8 cellular contexts compared by ENCODE assay signal in genomic region chr17:82751571-82752370, GRCh38. TPM values are rescaled to one million over a fixed set of nuclear protein-coding genes. Genes with fewer than 3 reads are reported as not detected.
A peak's percentile ranks its signal among the peaks of the same experiment; 100 is the strongest.
DNase-seq lines count a peak whose midpoint lies in the region; ATAC-seq, FAIRE-seq and TF ChIP-seq lines count a peak whose summit lies in the region.

TBCD (plus strand) TSS chr17:82752065; CDS start chr17:82752194, 129 bp downstream.

- H3K36me3 Mint-ChIP-seq in activated T-cell treated with anti-CD3 and anti-CD28 coated beads, Interleukin-2, amount 50 U/mL, for 24 hours (ENCODE audit: low read depth): peaks cover 32% of the 10 kb centered on the region

- peak within 1 kb of the TSS; percentile 62 for H4K91ac ChIP-seq in IMR-90 (ENCODE audit: insufficient read depth, low read depth, low read length)

- intact Hi-C loops in IMR-90 (cut with micrococcal nuclease): loop anchor here (2.0 kb wide), 1 partner anchor 53 kb away; the partner anchor contains the start of gene RAB40B
- intact Hi-C loops in Panc1 (cut with micrococcal nuclease; ENCODE audit: unreplicated experiment): no loop called here

- H4K20me1 ChIP-seq in IMR-90 (ENCODE audit: insufficient read depth, low read length): peaks cover 16% of the 10 kb centered on the region

- H2AFZ ChIP-seq in IMR-90 (replicated peaks; ENCODE audit: low read length, poor library complexity): peak within 1 kb of the TSS; percentile 100

- no peaks in the 10 kb centered on the region for H3K27me3 ChIP-seq in IMR-90 (ENCODE audit: control insufficient read depth, insufficient read depth, low read length)
- H3K27me3 ChIP-seq in Panc1 (ENCODE audit: control insufficient read depth, insufficient read depth, low read length): no peaks in the 10 kb centered on the region
- no peaks in the 10 kb centered on the region for H3K27me3 ChIP-seq in mucosa of stomach (ENCODE audit: control insufficient read depth, insufficient read depth, low read length)

- peak within 1 kb of the TSS; percentile 86 for H2BK5ac ChIP-seq in IMR-90 (ENCODE audit: low read depth, low read length, poor library complexity, severe bottlenecking)

- peak within 1 kb of the TSS; percentile 89 for H2AK9ac ChIP-seq in IMR-90 (replicated peaks; ENCODE audit: low read depth, low read length, poor library complexity)

- TF ChIP-seq POLR2A in IMR-90 (IDR thresholded peaks at IDR 0.05; ENCODE audit: low read depth, low read length) (peak; percentile 20; the same call in 1 of the 2 replicates), erythroblast (IDR thresholded peaks at IDR 0.05; ENCODE audit: low read length) (peak; percentile 43)

- 0% methylated on average over 36 of the region's 114 CpGs; no CpG with 5 or more reads in 1 of the 2 experiments for WGBS in IMR-90 (ENCODE audit: extremely low coverage in 2 of 2, insufficient read length in 1 of 2), 2 experiments

- H3K9me3 Mint-ChIP-seq in activated T-cell treated with anti-CD3 and anti-CD28 coated beads, Interleukin-2, amount 50 U/mL, for 24 hours: peaks cover 2% of the 10 kb centered on the region

- no peak within 1 kb of the TSS for H2BK20ac ChIP-seq in IMR-90 (ENCODE audit: low read depth, low read length)

- H2BK15ac ChIP-seq in IMR-90 (ENCODE audit: low read depth, low read length): no peak within 1 kb of the TSS; the same call in 2 of the 3 replicates

- CTCF ChIA-PET in IMR-90 (lab: Yijun Ruan, JAX): no interaction called here
- CTCF ChIA-PET in Panc1 (lab: Charles Lee): no interaction called here

- no peak within 1 kb of the TSS for H3K14ac ChIP-seq in IMR-90 (replicated peaks; ENCODE audit: low read depth, low read length)

- dilution Hi-C loops in IMR-90 (cut with HindIII; ENCODE audit: low sequenced_read_pairs, unreplicated experiment): no loop called here

- H3K27ac Mint-ChIP-seq in activated T-cell treated with anti-CD3 and anti-CD28 coated beads, Interleukin-2, amount 50 U/mL, for 24 hours: peak within 1 kb of the TSS; percentile 87

- H3K4me1 Mint-ChIP-seq in activated T-cell treated with anti-CD3 and anti-CD28 coated beads, Interleukin-2, amount 50 U/mL, for 24 hours (ENCODE audit: low read depth): peaks cover 24% of the 10 kb centered on the region

- H3K4me3 Mint-ChIP-seq in activated T-cell treated with anti-CD3 and anti-CD28 coated beads, Interleukin-2, amount 50 U/mL, for 24 hours: peak within 1 kb of the TSS; percentile 89

- 0 out of 2 replicates have a peak within 1 kb of the TSS, but pooled peaks have one; percentile 77 for H3K23ac ChIP-seq in IMR-90 (ENCODE audit: low read depth, low read length)

- H3K36me3 ChIP-seq in IMR-90 (ENCODE audit: control insufficient read depth, insufficient read depth, low read length): no peaks in the 10 kb centered on the region
- H3K36me3 ChIP-seq in Panc1 (ENCODE audit: control insufficient read depth, insufficient read depth, low read length): no peaks in the 10 kb centered on the region; the same call in 1 of the 2 replicates
- H3K36me3 ChIP-seq in mucosa of stomach (ENCODE audit: control insufficient read depth, insufficient read depth, low read length): no peaks in the 10 kb centered on the region

- H3K4me3 ChIP-seq in IMR-90 (ENCODE audit: insufficient read depth, low read depth, low read length) (peak within 1 kb of the TSS; percentile 93), Panc1 (ENCODE audit: low read depth in 2 of 2, low read length in 2 of 2) (peak within 1 kb of the TSS; percentile 83 to 84), mucosa of stomach (ENCODE audit: low read length) (peak within 1 kb of the TSS; percentile 41)

- no peak for TF ChIP-seq CTCF in D721Med (IDR thresholded peaks at IDR 0.05; ENCODE audit: insufficient read depth, missing control alignments)
- no peak for TF ChIP-seq CTCF in IMR-90 (conservative IDR thresholded peaks at IDR 0.05; ENCODE audit: low read depth, low read length)
- no peak for TF ChIP-seq CTCF in Panc1 (IDR thresholded peaks at IDR 0.05)

- H3K4ac ChIP-seq in IMR-90 (ENCODE audit: low read depth, low read length): peak within 1 kb of the TSS; percentile 54

- H3K9me3 ChIP-seq in IMR-90 (ENCODE audit: control insufficient read depth, insufficient read depth, low read length): no peaks in the 10 kb centered on the region; the same call in 1 of the 2 replicates
- H3K9me3 ChIP-seq in Panc1 (ENCODE audit: control insufficient read depth, insufficient read depth, low read depth, low read length): no peaks in the 10 kb centered on the region
- no peaks in the 10 kb centered on the region for H3K9me3 ChIP-seq in mucosa of stomach (ENCODE audit: control insufficient read depth, low read length)

- no peak for TF ChIP-seq RAD21 in IMR-90 (IDR thresholded peaks at IDR 0.05; ENCODE audit: low read length)

- ATAC-seq in GM21528 (IDR thresholded peaks at IDR 0.05; ENCODE audit: low FRiP score, unreplicated experiment) (peak; percentile 75), IMR-90 (ENCODE audit: low read depth) (peak; percentile 91), Panc1 (peak; percentile 88)

- no peak within 1 kb of the TSS for H4K5ac ChIP-seq in IMR-90 (ENCODE audit: low read depth, low read length)

- H2BK120ac ChIP-seq in IMR-90 (ENCODE audit: low read depth, low read length): no peak within 1 kb of the TSS

- H2AK5ac ChIP-seq in IMR-90 (ENCODE audit: low read depth, low read length): no peak within 1 kb of the TSS

- H3K27ac ChIP-seq in IMR-90 (ENCODE audit: insufficient read depth, low read length) (peak within 1 kb of the TSS; percentile 88), Panc1 (ENCODE audit: low read length) (peak within 1 kb of the TSS; percentile 91)

- peak within 1 kb of the TSS; percentile 82 for H3K9ac ChIP-seq in IMR-90 (ENCODE audit: low read depth, low read length)
- peak within 1 kb of the TSS; percentile 59 for H3K9ac ChIP-seq in mucosa of stomach (ENCODE audit: low read length)

- peaks cover 28 to 41% of the 10 kb centered on the region in 2 experiments for H3K79me1 ChIP-seq in IMR-90 (ENCODE audit: low read depth in 1 of 2, low read length in 2 of 2)

- H3K27me3 Mint-ChIP-seq in activated T-cell treated with anti-CD3 and anti-CD28 coated beads, Interleukin-2, amount 50 U/mL, for 24 hours: no peaks in the 10 kb centered on the region

- H4K8ac ChIP-seq in IMR-90 (ENCODE audit: low read depth in 2 of 2, low read length in 2 of 2): peak within 1 kb of the TSS in 1 of 2 experiments; percentile 79; a peak in 2 of 4 replicates

- POLR2A ChIA-PET in IMR-90 (lab: Charles Lee; ENCODE audit: unreplicated experiment) (interaction anchor here (0.6 kb wide), 1 partner anchor 332 kb away, joined by 6 read pairs; no protein-coding TSS in a partner anchor), Panc1 (lab: Charles Lee) (no interaction called here)

- DNase-seq in D721Med (ENCODE audit: insufficient read length, low spot score) (peak; percentile 78), IMR-90 (peak; percentile 89), Panc1 (ENCODE audit: low read depth, low spot score) (peak; percentile 42), erythroblast (lab: John Stamatoyannopoulos, UW) (peak; percentile 92 to 96)
- peak; percentile 94 for DNase-seq in activated T-cell treated with anti-CD3 and anti-CD28 coated beads, Interleukin-2, amount 50 U/mL, for 24 hours
- peak; percentile 59 to 78 for DNase-seq in stimulated activated CD8-positive, alpha-beta memory T cell treated with anti-CD3 and anti-CD28 coated beads, Interleukin-4, amount 100 ng/mL, for 4 hours (ENCODE audit: low read depth in 2 of 2, low spot score in 1 of 2)

- no peak within 1 kb of the TSS for H3K18ac ChIP-seq in IMR-90 (ENCODE audit: low read depth, low read length)

- in situ Hi-C loops in IMR-90 (cut with MboI; ENCODE audit: low sequenced_read_pairs) (no loop called here), Panc1 (cut with HindIII; ENCODE audit: low pct_unique_long_range_greater_than_20kb, low sequenced_read_pairs) (no loop called here)

- H3K4me1 ChIP-seq in IMR-90 (ENCODE audit: control insufficient read depth, insufficient read depth, low read length) (peaks cover 4% of the 10 kb centered on the region), Panc1 (ENCODE audit: control insufficient read depth, insufficient read depth, low read length) (peaks cover 24% of the 10 kb centered on the region), mucosa of stomach (ENCODE audit: control insufficient read depth, insufficient read depth, low read length) (peaks cover 7% of the 10 kb centered on the region)

- no peak for FAIRE-seq in D721Med (lab: Jason Lieb, UNC)

- H3K56ac ChIP-seq in IMR-90 (ENCODE audit: extremely low read depth, insufficient read depth, low read length): no peak within 1 kb of the TSS; the same call in 1 of the 2 replicates

- BruUV-seq in IMR-90 (replicated peaks; lab: Mats Ljungman, UMichigan) (no TSS peak), Panc1 (replicated peaks; lab: Mats Ljungman, UMichigan) (no TSS peak)

- H3K4me2 ChIP-seq in IMR-90 (ENCODE audit: low read depth, low read length): peak within 1 kb of the TSS; percentile 98

- peaks cover 10% of the 10 kb centered on the region for H3K9me1 ChIP-seq in IMR-90 (ENCODE audit: insufficient read depth, low read length)

TF ChIP-seq in IMR-90, 13 proteins besides CTCF, POLR2A, EP300 and RAD21:
- TF ChIP-seq, protein P1, sequence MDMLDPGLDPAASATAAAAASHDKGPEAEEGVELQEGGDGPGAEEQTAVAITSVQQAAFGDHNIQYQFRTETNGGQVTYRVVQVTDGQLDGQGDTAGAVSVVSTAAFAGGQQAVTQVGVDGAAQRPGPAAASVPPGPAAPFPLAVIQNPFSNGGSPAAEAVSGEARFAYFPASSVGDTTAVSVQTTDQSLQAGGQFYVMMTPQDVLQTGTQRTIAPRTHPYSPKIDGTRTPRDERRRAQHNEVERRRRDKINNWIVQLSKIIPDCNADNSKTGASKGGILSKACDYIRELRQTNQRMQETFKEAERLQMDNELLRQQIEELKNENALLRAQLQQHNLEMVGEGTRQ (IDR thresholded peaks at IDR 0.05; ENCODE audit: low read depth, low read length): peak; percentile 52
- TF ChIP-seq MAZ (IDR thresholded peaks at IDR 0.05; ENCODE audit: borderline replicate concordance, low read depth, low read length) (peak; percentile 65; the same call in 1 of the 2 replicates), CHD1 (IDR thresholded peaks at IDR 0.05; ENCODE audit: low read depth, low read length) (no peak), MXI1 (IDR thresholded peaks at IDR 0.05; ENCODE audit: borderline replicate concordance, low read depth, low read length) (peak; percentile 90), BHLHE40 (IDR thresholded peaks at IDR 0.05; ENCODE audit: low read depth, low read length) (peak; percentile 62), NFE2L2 (IDR thresholded peaks at IDR 0.05; ENCODE audit: low read depth, low read length) (no peak)

RNA-seq across cellular contexts. Expression of gene TBCD, which starts in this region (rescaled TPM):
- total RNA-seq in IMR-90 (2012; rRNA removed) (21.7 and 21.9 TPM in 2 replicates), Panc1 (2021; ENCODE audit: unreplicated experiment) (186 TPM)
- polyA plus RNA-seq in IMR-90 (2012; rRNA removed): 54.5 and 68.0 TPM in 2 replicates
- 49.7 and 56.9 TPM in 2 replicates for polyA plus RNA-seq in IMR-90 (2012; cell fraction: cytosol; rRNA removed)
- 73.6 and 189 TPM in 2 replicates for polyA plus RNA-seq in IMR-90 (2012; cell fraction: nucleus; rRNA removed; ENCODE audit: low replicate concordance)
- 203 TPM for polyA plus RNA-seq in Panc1 (2012; ENCODE audit: insufficient read length)

Comparison
In these comparisons a context has a peak if more than half of its experiments do, and no peak if none do; other contexts are left out.
1. Peak in every context shown above with its lines: DNase-seq, ATAC-seq, H3K4me3 ChIP-seq and H3K27ac ChIP-seq.
2. DNase-seq: peak in every context shown above with its lines; median percentile 94 in activated T-cell treated with anti-CD3 and anti-CD28 coated beads, Interleukin-2, amount 50 U/mL, for 24 hours; 94 in erythroblast; 89 in IMR-90; 78 in D721Med; 68 in stimulated activated CD8-positive, alpha-beta memory T cell treated with anti-CD3 and anti-CD28 coated beads, Interleukin-4, amount 100 ng/mL, for 4 hours; 42 in Panc1.
3. H3K4me3 ChIP-seq: peak in every context shown above with its lines; median percentile 93 in IMR-90; 84 in Panc1; 41 in mucosa of stomach.